Comparison of ENCODE assay signal across 8 cellular contexts in the genomic region with DNA sequence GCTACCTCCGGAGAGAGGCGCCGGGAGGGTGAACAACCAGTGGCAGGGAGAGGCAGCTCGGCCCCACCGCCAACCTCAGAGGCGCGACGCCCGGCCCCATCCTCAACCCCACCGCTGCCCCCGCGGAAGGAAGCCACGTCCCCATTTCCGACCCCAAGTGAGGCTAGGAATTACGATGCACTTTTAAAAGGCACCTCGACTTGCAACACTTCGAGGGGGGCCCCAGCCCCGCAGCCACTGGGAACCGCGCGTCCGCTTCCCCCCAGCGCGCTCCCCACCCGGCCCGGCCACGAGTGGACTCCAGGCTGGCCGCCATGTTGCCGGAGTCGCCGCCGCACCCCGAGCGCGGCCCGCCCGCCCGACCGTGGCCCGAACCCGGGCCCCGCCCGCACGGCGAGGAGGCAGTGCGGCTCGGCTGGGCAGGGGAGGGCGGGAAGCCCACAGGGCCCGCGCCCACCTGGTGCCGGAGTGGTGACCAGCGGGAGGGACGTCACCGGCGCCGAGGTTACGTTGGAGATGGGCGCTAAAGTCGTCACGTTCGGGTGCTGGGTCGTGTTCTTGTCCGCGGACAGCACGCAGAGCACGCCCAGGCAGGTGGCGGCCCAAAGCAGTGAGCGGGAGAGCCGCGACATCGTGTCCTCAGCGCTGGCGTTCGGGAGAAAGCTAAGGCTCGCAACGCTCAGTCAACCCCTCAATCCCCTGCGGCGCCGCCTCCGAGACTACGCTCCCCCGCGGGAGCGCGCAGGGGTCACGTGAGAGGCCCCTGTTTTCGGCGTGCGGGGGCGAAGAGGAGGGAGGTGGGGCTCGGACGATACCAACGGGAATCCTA. TPM values are rescaled to one million over a fixed set of nuclear protein-coding genes. Genes with fewer than 3 reads are reported as not detected.
DNase-seq lines count a peak whose midpoint lies in the region; ATAC-seq and TF ChIP-seq lines count a peak whose summit lies in the region.

A gene (minus strand): TSS at position 721 of the 829 bp plus-strand sequence. CDS start 89 bp downstream, at position 632.

- peak within 1 kb of the TSS; percentile 97 for H3K9ac ChIP-seq in trophoblast cell (ENCODE audit: low read length)

- peak within 1 kb of the TSS; percentile 92 for H4K8ac ChIP-seq in trophoblast cell (ENCODE audit: low read depth, low read length)

- TF ChIP-seq CTCF in GM12864 (IDR thresholded peaks at IDR 0.05; ENCODE audit: low read depth, low read length, missing control alignments) (no peak), cardiac muscle cell (IDR thresholded peaks at IDR 0.05; ENCODE audit: low read depth, low read length) (no peak), transverse colon (IDR thresholded peaks at IDR 0.05) (no peak)

- H3K23ac ChIP-seq in trophoblast cell (ENCODE audit: low read length) = no peak within 1 kb of the TSS

- peak within 1 kb of the TSS; percentile 20 for H2BK12ac ChIP-seq in trophoblast cell (ENCODE audit: low read length)

- no peaks in the 10 kb centered on the region for H3K27me3 ChIP-seq in cardiac muscle cell
- H3K27me3 ChIP-seq in trophoblast cell (ENCODE audit: insufficient read depth, low read length) = no peaks in the 10 kb centered on the region
- no peaks in the 10 kb centered on the region for H3K27me3 ChIP-seq in transverse colon

- peak within 1 kb of the TSS; percentile 96 for H3K4me3 ChIP-seq in GM12864 (ENCODE audit: low read depth, low read length)
- peak within 1 kb of the TSS; percentile 79 for H3K4me3 ChIP-seq in cardiac muscle cell
- H3K4me3 ChIP-seq in trophoblast cell (ENCODE audit: low read depth, low read length) = peak within 1 kb of the TSS; percentile 97
- peak within 1 kb of the TSS; percentile 59 to 99 (median 83) for H3K4me3 ChIP-seq in transverse colon

- H3K79me2 ChIP-seq in trophoblast cell (ENCODE audit: control insufficient read depth, insufficient read depth, low read length, poor library complexity) = peaks cover 12% of the 10 kb centered on the region

- no peak for TF ChIP-seq EP300 in transverse colon (IDR thresholded peaks at IDR 0.05; ENCODE audit: low read depth)

- peaks cover 15% of the 10 kb centered on the region for H3K79me1 ChIP-seq in trophoblast cell (ENCODE audit: low read length)

- H2BK120ac ChIP-seq in trophoblast cell (ENCODE audit: insufficient read depth, low read length, poor library complexity) = peak within 1 kb of the TSS; percentile 87

- H4K91ac ChIP-seq in trophoblast cell (ENCODE audit: low read depth, low read length) = peak within 1 kb of the TSS; percentile 94

- H3K4me1 ChIP-seq in cardiac muscle cell (ENCODE audit: low read depth) (peaks cover 25% of the 10 kb centered on the region), trophoblast cell (ENCODE audit: control insufficient read depth in 1 of 2, insufficient read depth in 2 of 2, low read length in 2 of 2) (peaks cover 0 to 4% of the 10 kb centered on the region in 2 experiments), transverse colon (peaks cover 11 to 52% (median 30%) of the 10 kb centered on the region in 4 donors)

- peak within 1 kb of the TSS; percentile 72 for H3K4me2 ChIP-seq in trophoblast cell (ENCODE audit: low read length)

- H3K18ac ChIP-seq in trophoblast cell (ENCODE audit: low read length) = peak within 1 kb of the TSS; percentile 78

- peak; percentile 58 for ATAC-seq in HG02642 (IDR thresholded peaks at IDR 0.05; ENCODE audit: poor library complexity, unreplicated experiment)

- TF ChIP-seq POLR2A in transverse colon (IDR thresholded peaks at IDR 0.05) = peak; percentile 99

- peak within 1 kb of the TSS; percentile 91 for H4K12ac ChIP-seq in trophoblast cell (ENCODE audit: low read depth, low read length)

- peak within 1 kb of the TSS; percentile 100 for H3K27ac ChIP-seq in cardiac muscle cell
- H3K27ac ChIP-seq in trophoblast cell (ENCODE audit: low read depth, low read length) = peak within 1 kb of the TSS; percentile 98
- H3K27ac ChIP-seq in transverse colon = peak within 1 kb of the TSS; percentile 97 to 100 (median 99)

- H3K4ac ChIP-seq in trophoblast cell (ENCODE audit: low read depth, low read length) = peak within 1 kb of the TSS; percentile 43

- in situ Hi-C loops in transverse colon (cut with MboI; ENCODE audit: low pct_ligation_motif_present in 1 of 4, low pct_unique_long_range_greater_than_20kb in 1 of 4, low sequenced_read_pairs in 3 of 4) = loop anchor here (5.0 to 25.0 kb wide), 7 partner anchors 73 to 845 kb away; a partner anchor contains a TSS

- H3K36me3 ChIP-seq in cardiac muscle cell (peaks cover 5% of the 10 kb centered on the region), trophoblast cell (ENCODE audit: control insufficient read depth in 1 of 2, insufficient read depth in 2 of 2, low read length in 2 of 2) (peaks cover 2 to 6% of the 10 kb centered on the region in 2 experiments), transverse colon (peaks cover 0 to 8% (median 0%) of the 10 kb centered on the region in 4 donors)

- H2BK5ac ChIP-seq in trophoblast cell (ENCODE audit: low read depth, low read length, poor library complexity) = peak within 1 kb of the TSS; percentile 94

- H2AFZ ChIP-seq in trophoblast cell (ENCODE audit: insufficient read depth, low read length, poor library complexity) = peak within 1 kb of the TSS; percentile 83

- H3K14ac ChIP-seq in trophoblast cell (ENCODE audit: low read length) = peak within 1 kb of the TSS; percentile 78

- peak; percentile 84 for DNase-seq in GM12864 (ENCODE audit: low read depth)
- DNase-seq in NCI-H1105 treated with DMSO at 0.1 percent for 48 hours (lab: John Stamatoyannopoulos, UW) = peak; percentile 93
- peak; percentile 84 to 94 for DNase-seq in SW 1271 (lab: John Stamatoyannopoulos, UW)
- peak; percentile 91 for DNase-seq in activated naive CD8-positive, alpha-beta T cell treated with anti-CD3 and anti-CD28 coated beads, Interleukin-2, amount 50 U/mL, for 16 hours (ENCODE audit: low read depth, low spot score)
- DNase-seq in cardiac muscle cell (ENCODE audit: low read depth in 1 of 2, low spot score in 1 of 2) = peak; percentile 97 to 98
- DNase-seq in trophoblast cell = peak; percentile 96 to 99
- peak; percentile 94 for DNase-seq in transverse colon

- H3K9me3 ChIP-seq in cardiac muscle cell (ENCODE audit: low read depth) = no peaks in the 10 kb centered on the region
- H3K9me3 ChIP-seq in trophoblast cell (ENCODE audit: insufficient read depth, low read depth, low read length) = no peaks in the 10 kb centered on the region
- no peaks in the 10 kb centered on the region for H3K9me3 ChIP-seq in transverse colon

- no CpG with 5 or more reads among the region's 93 CpGs for WGBS in trophoblast cell (ENCODE audit: extremely low coverage, insufficient coverage, insufficient read length)
- 0 to 3% methylated on average over 5 to 46 of the region's 93 CpGs for WGBS in transverse colon (ENCODE audit: low coverage in 1 of 2), 2 donors

- H2AK5ac ChIP-seq in trophoblast cell (ENCODE audit: low read length) = no peak within 1 kb of the TSS

- intact Hi-C loops in transverse colon (cut with DNase I; ENCODE audit: low total_unique reads) = loop anchor here (5.0 kb wide), 1 partner anchor 195 kb away; no protein-coding TSS in a partner anchor

RNA-seq across cellular contexts. Expression of the gene that starts here (rescaled TPM):
- total RNA-seq in cardiac muscle cell (71.1 and 105 TPM in 2 replicates), transverse colon (100 to 1,000 TPM; 109 to 448 (median 313) TPM)
- polyA plus RNA-seq in cardiac muscle cell = 181 and 263 TPM in 2 replicates
- 180 and 183 TPM in 2 replicates for polyA plus RNA-seq in trophoblast cell (2013)

Comparison
In these comparisons a context has a peak if more than half of its experiments do, and no peak if none do; other contexts are left out.
1. Peak in every context shown above with its lines: DNase-seq, ATAC-seq, H3K4me3 ChIP-seq and H3K27ac ChIP-seq.